In genomic region chr13:40666058-40666904, GRCh38 we compare ENCODE assay signal across 8 cellular contexts. TPM values are rescaled to one million over a fixed set of nuclear protein-coding genes. Genes with fewer than 3 reads are reported as not detected.
DNase-seq lines count a peak whose midpoint lies in the region; ATAC-seq, FAIRE-seq and TF ChIP-seq lines count a peak whose summit lies in the region.

Gene FOXO1 (minus strand): TSS chr13:40666641. CDS start chr13:40666212, 429 bp downstream.

- TF ChIP-seq CTCF in C4-2B (conservative IDR thresholded peaks at IDR 0.05): peak; percentile 6; the same call in 1 of the 2 replicates

- no peaks in the 10 kb centered on the region for H3K9me3 ChIP-seq in endocrine pancreas (ENCODE audit: control insufficient read depth, low read length)

- no peaks in the 10 kb centered on the region for H3K36me3 ChIP-seq in endocrine pancreas (ENCODE audit: control insufficient read depth, insufficient read depth, low read length)

- DNase-seq in GM19239 (ENCODE audit: insufficient read length, low spot score) (peak; percentile 93), NOMO-1 (lab: John Stamatoyannopoulos, UW; ENCODE audit: unreplicated experiment in 2 of 2) (peak; percentile 68 to 86), mesenteric fat pad (ENCODE audit: low spot score) (peak; percentile 97)
- peak; percentile 63 to 82 (median 63) for DNase-seq in activated CD8-positive, alpha-beta memory T cell treated with anti-CD3 and anti-CD28 coated beads for 48 hours (ENCODE audit: low read depth in 2 of 3, low spot score in 2 of 3)
- DNase-seq in stimulated activated CD8-positive, alpha-beta memory T cell treated with anti-CD3 and anti-CD28 coated beads, Interleukin-15, amount 100 ng/mL, for 1 hour (ENCODE audit: low read depth): peak; percentile 67

- peak within 1 kb of the TSS; percentile 76 for H3K9ac ChIP-seq in endocrine pancreas (ENCODE audit: control insufficient read depth, insufficient read depth, low read length)

- H3K27me3 ChIP-seq in endocrine pancreas (ENCODE audit: control insufficient read depth, insufficient read depth, low read length): no peaks in the 10 kb centered on the region

- peak; percentile 51 for ATAC-seq in HG03439 (IDR thresholded peaks at IDR 0.05; ENCODE audit: unreplicated experiment)

- H3K4me1 ChIP-seq in endocrine pancreas (ENCODE audit: control insufficient read depth, insufficient read depth, low read length): peaks cover 16% of the 10 kb centered on the region

- H3K27ac ChIP-seq in C4-2B: peak within 1 kb of the TSS; percentile 58

- H3K4me3 ChIP-seq in endocrine pancreas (ENCODE audit: control insufficient read depth, insufficient read depth, low read length): peak within 1 kb of the TSS; percentile 6

- FAIRE-seq in GM19239 (lab: Jason Lieb, UNC): peak; percentile 56

RNA-seq across cellular contexts. Expression of gene FOXO1, which starts in this region (rescaled TPM):
- 120 TPM for total RNA-seq in mesenteric fat pad

Comparison
In these comparisons a context has a peak if more than half of its experiments do, and no peak if none do; other contexts are left out.
1. Peak in every context shown above with its lines: DNase-seq, ATAC-seq, H3K4me3 ChIP-seq and H3K27ac ChIP-seq.